8 cellular contexts compared by ENCODE assay signal in genomic region chr11:64996710-64997380, GRCh38. TPM values are rescaled to one million over a fixed set of nuclear protein-coding genes. Genes with fewer than 3 reads are reported as not detected.
DNase-seq lines count a peak whose midpoint lies in the region; ATAC-seq, FAIRE-seq and TF ChIP-seq lines count a peak whose summit lies in the region.

BATF2 (minus strand) TSS chr11:64996971; CDS start chr11:64996914, 57 bp downstream.

- intact Hi-C loops in GM12878 (cut with micrococcal nuclease; ENCODE audit: unreplicated experiment) = no loop called here

- peak; percentile 87 for ATAC-seq in GM12878
- ATAC-seq in HG03378 (IDR thresholded peaks at IDR 0.05; ENCODE audit: unreplicated experiment) = no peak

- no peaks in the 10 kb centered on the region; a peak in 1 of 4 replicates for H3K27me3 ChIP-seq in GM12878 (replicated peaks in 1 of 2; ENCODE audit: control insufficient read depth in 2 of 2, insufficient read depth in 2 of 2, low read length in 1 of 2)
- H3K27me3 ChIP-seq in rectal smooth muscle tissue (ENCODE audit: control insufficient read depth, insufficient read depth, low read length) = no peaks in the 10 kb centered on the region

- peak within 1 kb of the TSS; percentile 11; the same call in 1 of the 2 replicates for H3K9ac ChIP-seq in GM12878 (ENCODE audit: control insufficient read depth, insufficient read depth, low read length)
- peak within 1 kb of the TSS; percentile 82 for H3K9ac ChIP-seq in rectal smooth muscle tissue (ENCODE audit: low read length)

- RAD21 ChIA-PET in GM12878 (lab: Charles Lee; ENCODE audit: unreplicated experiment) = interaction anchor here (1.0 to 3.0 kb wide), 6 partner anchors 11 to 153 kb away, joined by 3 to 19 read pairs (median 4); partner anchors contain the start of genes CDC42BPG and PPP2R5B

- H3K36me3 ChIP-seq in GM12878 (ENCODE audit: control insufficient read depth in 2 of 2, insufficient read depth in 2 of 2, low read length in 1 of 2) (no peaks in the 10 kb centered on the region), rectal smooth muscle tissue (ENCODE audit: control insufficient read depth, insufficient read depth, low read length) (no peaks in the 10 kb centered on the region)

- in situ Hi-C loops in GM12878 (cut with MboI) = no loop called here

- CTCF ChIA-PET in GM12878 (lab: Yijun Ruan, JAX) = interaction anchor here (0.7 to 3.9 kb wide), 17 partner anchors 9 to 345 kb away, joined by 3 to 20 read pairs (median 5); partner anchors contain the start of genes ARL2 and PPP2R5B

- H2AFZ ChIP-seq in GM12878 (ENCODE audit: control insufficient read depth, low read depth, low read length) = peak within 1 kb of the TSS; percentile 49

- no peak for FAIRE-seq in GM12878 (lab: Jason Lieb, UNC)

- H3K4me3 ChIP-seq in AG10803 (ENCODE audit: low read length) (peak within 1 kb of the TSS; percentile 53), GM12878 (peak within 1 kb of the TSS; percentile 28; the same call in 1 of the 2 replicates), rectal smooth muscle tissue (ENCODE audit: low read length) (peak within 1 kb of the TSS; percentile 87)

- TF ChIP-seq POLR2A in GM12878 (IDR thresholded peaks at IDR 0.05; ENCODE audit: low read depth, low read length) = no peak

- SMC1A ChIA-PET in GM12878 (lab: Charles Lee; ENCODE audit: uncharacterized antibody, unreplicated experiment) = interaction anchor here (0.6 to 2.4 kb wide), 22 partner anchors 9 to 444 kb away, joined by 3 to 19 read pairs (median 3); partner anchors contain the start of genes FAU, MRPL49 and PPP2R5B

- TF ChIP-seq EP300 in GM12878 (IDR thresholded peaks at IDR 0.05; ENCODE audit: borderline replicate concordance in 1 of 2, control insufficient read depth in 1 of 2, low read depth in 2 of 2, low read length in 2 of 2) = no peak

- H3K9me3 ChIP-seq in GM12878 (replicated peaks; ENCODE audit: control insufficient read depth, insufficient read depth, low read length) = no peaks in the 10 kb centered on the region

- WGBS in GM12878 (ENCODE audit: insufficient coverage, insufficient replicate concordance, low lambda C conversion rate, missing lambda C conversion rate) = 18% methylated on average over 9 of the region's 9 CpGs

- peak; percentile 73 for DNase-seq in AG10803 (ENCODE audit: low read depth)
- peak; percentile 53 for DNase-seq in GM20000 (ENCODE audit: low spot score)
- peak; percentile 56 for DNase-seq in NCI-H526 treated with DMSO at 0.1 percent for 48 hours (lab: John Stamatoyannopoulos, UW)
- DNase-seq in GM12878 (ENCODE audit: low read depth, low spot score) = no peak
- DNase-seq in iPS DF 4.7 (ENCODE audit: extremely low read depth, low spot score) = peak; percentile 64
- DNase-seq in activated CD4-positive, alpha-beta T cell treated with anti-CD3 and anti-CD28 coated beads for 4 hours = no peak

- peak within 1 kb of the TSS; percentile 56 for H3K4me2 ChIP-seq in GM12878 (ENCODE audit: control insufficient read depth, insufficient read depth)

- no peak within 1 kb of the TSS for H3K27ac ChIP-seq in GM12878 (ENCODE audit: control insufficient read depth, insufficient read depth)
- H3K27ac ChIP-seq in rectal smooth muscle tissue (ENCODE audit: low read depth, low read length) = peak within 1 kb of the TSS; percentile 67

- BruUV-seq in GM12878 (replicated peaks; lab: Mats Ljungman, UMichigan) = no TSS peak

- H4K20me1 ChIP-seq in GM12878 (ENCODE audit: control insufficient read depth, insufficient read depth) = no peaks in the 10 kb centered on the region

- H3K4me1 ChIP-seq in GM12878 (ENCODE audit: control insufficient read depth, insufficient read depth, low read length) = peaks cover 8% of the 10 kb centered on the region
- H3K4me1 ChIP-seq in rectal smooth muscle tissue (ENCODE audit: control insufficient read depth, insufficient read depth, low read length) = peaks cover 9% of the 10 kb centered on the region

- POLR2A ChIA-PET in GM12878 (lab: Charles Lee) = interaction anchor here (0.8 to 1.9 kb wide), 3 partner anchors 17 to 125 kb away, joined by 4 to 5 read pairs (median 4); partner anchors contain the start of genes ARL2, FAU and MRPL49

- peak; percentile 52 for TF ChIP-seq RAD21 in GM12878 (IDR thresholded peaks at IDR 0.05; ENCODE audit: insufficient read depth, low read depth, low read length)

- H3K79me2 ChIP-seq in GM12878 (ENCODE audit: control insufficient read depth, insufficient read depth, low read length) = no peaks in the 10 kb centered on the region

- TF ChIP-seq CTCF in AG10803 (conservative IDR thresholded peaks at IDR 0.05; ENCODE audit: low read length) = peak; percentile 47
- TF ChIP-seq CTCF in GM20000 (IDR thresholded peaks at IDR 0.05; ENCODE audit: extremely low read depth, missing control alignments) = no peak
- peak; percentile 35 to 48 (median 41); a peak in 5 of 6 replicates for TF ChIP-seq CTCF in GM12878 (IDR thresholded peaks at IDR 0.05 in 2 of 3, conservative IDR thresholded peaks at IDR 0.05 in 1 of 3; ENCODE audit: control insufficient read depth in 2 of 3, extremely low read depth in 1 of 3, insufficient read depth in 1 of 3, low read depth in 3 of 3, low read length in 3 of 3)

TF ChIP-seq in GM12878, 131 proteins besides CTCF, POLR2A, EP300 and RAD21 (continues in another document):
- no peak for TF ChIP-seq YY1 (IDR thresholded peaks at IDR 0.05; ENCODE audit: low read depth, low read length)
- no peak for TF ChIP-seq RB1 (IDR thresholded peaks at IDR 0.05; ENCODE audit: borderline replicate concordance)
- peak; percentile 57 for TF ChIP-seq GATAD2B (conservative IDR thresholded peaks at IDR 0.05; ENCODE audit: low read depth)
- no peak for TF ChIP-seq MLLT1 (IDR thresholded peaks at IDR 0.05)
- 0 out of 2 replicates have a peak, but pooled peaks have one; percentile 25 for TF ChIP-seq SMC3 (IDR thresholded peaks at IDR 0.05; ENCODE audit: borderline replicate concordance, low read length)
- 0 out of 2 replicates have a peak, but pooled peaks have one; percentile 10 for TF ChIP-seq RUNX3 (IDR thresholded peaks at IDR 0.05; ENCODE audit: low read length)
- no peak for TF ChIP-seq BACH1 (IDR thresholded peaks at IDR 0.05; ENCODE audit: borderline replicate concordance)
- TF ChIP-seq ELK1 (IDR thresholded peaks at IDR 0.05; ENCODE audit: low read depth, low read length) = peak; percentile 86
- 0 out of 2 replicates have a peak, but pooled peaks have one; percentile 15 for TF ChIP-seq TCF3 (IDR thresholded peaks at IDR 0.05; ENCODE audit: borderline replicate concordance, insufficient read depth, low read depth, low read length)
- TF ChIP-seq ETV6 (conservative IDR thresholded peaks at IDR 0.05 in 1 of 2, IDR thresholded peaks at IDR 0.05 in 1 of 2; ENCODE audit: borderline replicate concordance in 1 of 2, low read depth in 1 of 2) = no peak

RNA-seq across cellular contexts. Expression of gene BATF2, which starts in this region (rescaled TPM):
- total RNA-seq in GM12878 (2013; cell fraction: nucleolus; rRNA removed) = not detected in 2 replicates
- total RNA-seq in GM12878 (2014; rRNA removed) = 0.51 and 0.93 TPM in 2 replicates
- total RNA-seq in GM12878 (2014; rRNA removed; fragmentation: Illumina TruSeq; extraction: Trizol) = 0.28 and 0.45 TPM in 2 replicates
- total RNA-seq in GM12878 (2021) = 0.98 and 1.1 TPM in 2 replicates
- polyA plus RNA-seq in GM12878 (2011; ENCODE audit: low read depth) = 0.13 TPM
- not detected in 2 replicates for polyA plus RNA-seq in GM12878 (2011; rRNA removed)
- 0.03 and 0.06 TPM in 2 replicates for polyA plus RNA-seq in GM12878 (2011; cell fraction: cytosol; rRNA removed)
- 0.20 TPM in 1 of 2 replicates, not detected in the other for polyA plus RNA-seq in GM12878 (2011; cell fraction: nucleus; rRNA removed)
- polyA plus RNA-seq in GM12878 (2012) = 0.44 and 0.54 TPM in 2 replicates
- 0.38 and 0.52 TPM in 2 replicates for polyA plus RNA-seq in GM12878 (2014; fragmentation: Illumina TruSeq; extraction: Trizol)
- polyA plus RNA-seq in GM12878 (2014; fragmentation: Nextera tagmentation; extraction: Ambion mirVana) = under 1 TPM; 0.18 to 0.24 TPM
- 0.49 and 0.81 TPM in 2 replicates for polyA plus RNA-seq in GM12878 (2014; rRNA removed)
- polyA plus RNA-seq in GM12878 (2016; fragmentation: Nextera tagmentation; extraction: Ambion mirVana) = under 1 TPM; 0.26 to 0.27 TPM
- 0.21 TPM in 1 of 2 replicates, not detected in the other for polyA minus RNA-seq in GM12878 (2011; rRNA and poly(A)+ RNA removed)
- not detected in 2 replicates for polyA minus RNA-seq in GM12878 (2011; cell fraction: cytosol; rRNA and poly(A)+ RNA removed)
- not detected in 2 replicates for polyA minus RNA-seq in GM12878 (2011; cell fraction: nucleus; rRNA and poly(A)+ RNA removed)

Comparison
In these comparisons a context has a peak if more than half of its experiments do, and no peak if none do; other contexts are left out.
1. DNase-seq: peak in AG10803 (single experiment), GM20000 (single experiment), NCI-H526 treated with DMSO at 0.1 percent for 48 hours (single experiment) and iPS DF 4.7 (single experiment); none in GM12878 (single experiment) and activated CD4-positive, alpha-beta T cell treated with anti-CD3 and anti-CD28 coated beads for 4 hours (0 of 2).
2. H3K4me3 ChIP-seq: peak in every context shown above with its lines; median percentile 87 in rectal smooth muscle tissue; 53 in AG10803; 28 in GM12878.